In the genomic region with DNA sequence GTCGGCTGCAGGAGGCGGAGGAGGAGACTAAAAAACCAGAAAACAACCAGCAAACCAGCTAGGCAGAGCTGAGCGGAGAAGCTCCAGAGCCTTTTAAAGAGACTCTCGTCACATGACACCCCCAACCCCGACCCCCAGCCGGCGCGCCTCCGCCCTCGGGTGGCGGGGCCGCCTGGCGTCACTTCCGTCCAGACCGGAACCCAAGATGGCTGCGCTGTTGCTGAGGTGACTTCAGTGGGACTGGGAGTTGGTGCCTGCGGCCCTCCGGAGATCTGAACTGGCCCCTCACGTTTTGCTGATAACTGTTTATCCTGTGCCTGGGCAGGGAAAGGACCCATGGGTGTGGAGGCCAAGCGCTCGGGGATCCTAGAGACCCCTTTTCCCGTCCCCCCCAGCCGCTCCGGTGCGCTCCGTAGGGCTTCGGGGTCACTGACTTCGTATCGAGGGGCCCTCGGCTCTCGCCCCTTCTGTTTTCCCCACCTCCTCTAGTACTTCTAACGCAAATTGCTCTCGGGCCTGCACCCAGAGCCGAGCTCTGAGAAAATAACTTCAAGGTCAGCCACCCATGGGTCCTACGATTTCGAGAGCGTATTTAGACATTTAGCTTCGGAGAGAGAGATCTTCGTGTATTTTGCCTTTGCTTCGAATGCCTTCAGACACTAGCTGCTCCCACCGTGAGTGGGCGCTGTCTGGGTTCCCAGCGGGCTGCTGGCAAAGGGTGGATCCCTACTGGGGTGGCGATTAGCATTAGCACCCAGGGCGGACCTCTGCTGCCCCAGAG, we compare ENCODE assay signal across 8 cellular contexts. TPM values are rescaled to one million over a fixed set of nuclear protein-coding genes. Genes with fewer than 3 reads are reported as not detected.
A peak's percentile ranks its signal among the peaks of the same experiment; 100 is the strongest.
DNase-seq lines count a peak whose midpoint lies in the region; ATAC-seq and TF ChIP-seq lines count a peak whose summit lies in the region.

A gene with protein sequence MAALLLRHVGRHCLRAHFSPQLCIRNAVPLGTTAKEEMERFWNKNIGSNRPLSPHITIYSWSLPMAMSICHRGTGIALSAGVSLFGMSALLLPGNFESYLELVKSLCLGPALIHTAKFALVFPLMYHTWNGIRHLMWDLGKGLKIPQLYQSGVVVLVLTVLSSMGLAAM (plus strand): TSS at position 181 of the 781 bp plus-strand sequence. CDS start 25 bp downstream, at position 206.

- WGBS in right cardiac atrium, result under 1% methylated on average over 45 of the region's 45 CpGs

- TF ChIP-seq POLR2A in uterus (IDR thresholded peaks at IDR 0.05), result peak; percentile 71 to 75

- no peaks in the 10 kb centered on the region for H3K36me3 ChIP-seq in uterus

- no peaks in the 10 kb centered on the region for H3K27me3 ChIP-seq in right cardiac atrium (ENCODE audit: control insufficient read depth, insufficient read depth)
- H3K27me3 ChIP-seq in uterus, result no peaks in the 10 kb centered on the region

- H3K27ac ChIP-seq in right cardiac atrium (ENCODE audit: low read length), result peak within 1 kb of the TSS; percentile 96
- peak within 1 kb of the TSS; percentile 91 to 94 for H3K27ac ChIP-seq in uterus

- H3K4me1 ChIP-seq in right cardiac atrium (ENCODE audit: control insufficient read depth, insufficient read depth, low read length) (no peaks in the 10 kb centered on the region), uterus (peaks cover 0 to 7% of the 10 kb centered on the region in 2 donors)

- TF ChIP-seq CTCF in GM13977 (IDR thresholded peaks at IDR 0.05; ENCODE audit: extremely low read depth, insufficient read depth, missing control alignments) (peak; percentile 29), uterus (IDR thresholded peaks at IDR 0.05) (peak in 2 of 4 experiments; percentile 4 to 32)

- in situ Hi-C loops in GM13977 (cut with MboI; ENCODE audit: low pct_unique_long_range_greater_than_20kb, low sequenced_read_pairs, unreplicated experiment), result no loop called here

- DNase-seq in GM13977 (ENCODE audit: low spot score) (peak; percentile 93), NCI-H1694 treated with DMSO at 0.1 percent for 48 hours (lab: John Stamatoyannopoulos, UW) (peak; percentile 69), anterior cingulate cortex (lab: John Stamatoyannopoulos, UW) (peak; percentile 65 to 97 (median 90)), right cardiac atrium (peak; percentile 90 to 95 (median 95)), pulmonary artery endothelial cell (ENCODE audit: low read depth, low spot score) (peak; percentile 72), uterus (peak; percentile 88)

- H3K9me3 ChIP-seq in right cardiac atrium (ENCODE audit: control insufficient read depth, low read length) (no peaks in the 10 kb centered on the region), uterus (no peaks in the 10 kb centered on the region)

- intact Hi-C loops in T-helper 2 cell treated with Interferon-gamma antibody and Interleukin-4, amounts not matched to agents 100 ng/mL and 5 ng/mL, for 36 hours (cut with micrococcal nuclease), result loop anchor here (1.0 to 2.0 kb wide), 4 partner anchors 8 to 112 kb away; a partner anchor contains a TSS
- intact Hi-C loops in right cardiac atrium (cut with DNase I), result no loop called here
- intact Hi-C loops in uterus (cut with DNase I; ENCODE audit: low total_unique reads), result no loop called here

- ATAC-seq in HG02852 (IDR thresholded peaks at IDR 0.05; ENCODE audit: unreplicated experiment) (peak; percentile 97), right cardiac atrium (peak; percentile 99)

- peak within 1 kb of the TSS; percentile 88 for H3K4me3 ChIP-seq in right cardiac atrium (ENCODE audit: low read length)
- peak within 1 kb of the TSS; percentile 78 to 95 for H3K4me3 ChIP-seq in uterus

RNA-seq across cellular contexts. Expression of the gene that starts here (rescaled TPM):
- 167 and 174 TPM in 2 replicates for total RNA-seq in T-helper 2 cell treated with Interferon-gamma antibody and Interleukin-4, amounts not matched to agents 100 ng/mL and 5 ng/mL, for 36 hours
- 100 to 1,000 TPM; 236 to 275 (median 248) TPM for total RNA-seq in right cardiac atrium
- polyA plus RNA-seq in right cardiac atrium, result 167 TPM
- 31.2 and 36.0 TPM in 2 replicates for total RNA-seq in pulmonary artery endothelial cell
- 100 to 1,000 TPM in 1 of 4 donors, 10 to 100 TPM in 3; 28.5 to 127 (median 55.8) TPM for total RNA-seq in uterus

Comparison
In these comparisons a context has a peak if more than half of its experiments do, and no peak if none do; other contexts are left out.
1. Peak in every context shown above with its lines: DNase-seq, ATAC-seq, H3K4me3 ChIP-seq and H3K27ac ChIP-seq.